In the genomic region with DNA sequence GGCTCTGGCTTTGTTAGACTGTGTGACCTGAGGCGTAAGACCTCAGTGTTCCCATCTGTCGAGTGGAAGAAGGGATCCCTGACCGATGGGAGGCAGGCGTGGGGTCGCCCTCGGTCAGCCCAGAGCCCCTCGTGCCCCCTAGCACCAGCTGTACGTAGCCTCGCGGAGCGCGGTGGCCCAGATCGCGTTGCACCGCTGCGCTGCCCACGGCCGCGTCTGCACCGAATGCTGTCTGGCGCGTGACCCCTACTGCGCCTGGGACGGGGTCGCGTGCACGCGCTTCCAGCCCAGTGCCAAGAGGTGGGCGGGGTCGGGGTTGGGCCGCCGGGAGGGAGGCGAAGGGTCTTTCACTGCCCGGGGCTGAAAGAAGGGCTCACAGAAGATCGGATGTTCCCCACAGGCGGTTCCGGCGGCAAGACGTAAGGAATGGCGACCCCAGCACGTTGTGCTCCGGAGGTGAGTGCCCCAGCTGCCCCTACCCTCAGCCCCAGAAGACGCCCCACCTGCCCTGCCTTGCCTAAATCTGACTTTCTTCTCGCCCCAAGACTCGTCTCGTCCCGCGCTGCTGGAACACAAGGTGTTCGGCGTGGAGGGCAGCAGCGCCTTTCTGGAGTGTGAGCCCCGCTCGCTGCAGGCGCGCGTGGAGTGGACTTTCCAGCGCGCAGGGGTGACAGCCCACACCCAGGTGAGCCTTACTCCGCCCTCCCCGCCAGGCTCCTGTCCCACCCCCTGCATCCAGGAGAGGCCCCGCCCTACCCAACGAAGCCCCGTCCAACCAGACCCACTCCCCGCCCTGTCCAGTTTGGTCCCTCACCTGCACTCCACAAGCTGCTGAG, we compare ENCODE assay signal across 13 cellular contexts. TPM values are rescaled to one million over a fixed set of nuclear protein-coding genes. Genes with fewer than 3 reads are reported as not detected.
A peak's percentile ranks its signal among the peaks of the same experiment; 100 is the strongest.
DNase-seq lines count a peak whose midpoint lies in the region; ATAC-seq and TF ChIP-seq lines count a peak whose summit lies in the region.
"Had no signal": no experiment of that assay in that cellular context is flagged by ENCODE, and none has a peak within 500 bp of the region (broad histone marks: within the 10 kb centered on the region; RNA-seq: fewer than 3 reads in every experiment).

No MANE protein-coding gene starts in this region.

- no peak for TF ChIP-seq CTCF in testis (IDR thresholded peaks at IDR 0.05)

- H3K27ac Mint-ChIP-seq in activated T-cell treated with anti-CD3 and anti-CD28 coated beads, Interleukin-2, amount 50 U/mL, for 72 hours = no peak overlapping the region

- H3K27me3 Mint-ChIP-seq in activated T-cell treated with anti-CD3 and anti-CD28 coated beads, Interleukin-2, amount 50 U/mL, for 4 hours (ENCODE audit: low read depth) = peaks cover 45% of the 10 kb centered on the region
- H3K27me3 Mint-ChIP-seq in activated T-cell treated with anti-CD3 and anti-CD28 coated beads, Interleukin-2, amount 50 U/mL, for 72 hours (ENCODE audit: low read depth) = peaks cover 39% of the 10 kb centered on the region

- H3K4me3 ChIP-seq in iPS-18a (ENCODE audit: low read length) (peak overlapping the region; percentile 59), testis (peak overlapping the region in 1 of 2 donors; percentile 36)
- H3K4me3 ChIP-seq: breast epithelium, hepatocyte, MG63, psoas muscle had no signal

- H3K4me1 Mint-ChIP-seq in activated T-cell treated with anti-CD3 and anti-CD28 coated beads, Interleukin-2, amount 50 U/mL, for 4 hours (ENCODE audit: low read depth) = peaks cover 31% of the 10 kb centered on the region
- H3K4me1 Mint-ChIP-seq in activated T-cell treated with anti-CD3 and anti-CD28 coated beads, Interleukin-2, amount 50 U/mL, for 72 hours (ENCODE audit: low read depth) = peaks cover 41% of the 10 kb centered on the region

- H3K36me3 Mint-ChIP-seq in activated T-cell treated with anti-CD3 and anti-CD28 coated beads, Interleukin-2, amount 50 U/mL, for 4 hours (ENCODE audit: insufficient read depth) = no peaks in the 10 kb centered on the region
- H3K36me3 Mint-ChIP-seq in activated T-cell treated with anti-CD3 and anti-CD28 coated beads, Interleukin-2, amount 50 U/mL, for 72 hours (ENCODE audit: insufficient read depth in 2 of 2) = peaks cover 0 to 1% of the 10 kb centered on the region in 2 donors

- H3K36me3 ChIP-seq in iPS-18a (ENCODE audit: control insufficient read depth, low read depth, low read length) (no peaks in the 10 kb centered on the region), testis (ENCODE audit: low read depth, missing control alignments) (no peaks in the 10 kb centered on the region)
- H3K36me3 ChIP-seq: breast epithelium, MG63 had no signal

- intact Hi-C loops in testis (cut with DNase I; ENCODE audit: low total_unique reads) = loop anchor here (10.0 kb wide), 1 partner anchor 81 kb away; the partner anchor contains the start of gene GNAT1

- WGBS in testis, 2 donors = 44 to 62% methylated on average over 26 to 64 of the region's 64 CpGs

- H3K4me1 ChIP-seq in iPS-18a (ENCODE audit: control insufficient read depth, low read depth, low read length) (peaks cover 6% of the 10 kb centered on the region), testis (peaks cover 8% of the 10 kb centered on the region)
- H3K4me1 ChIP-seq: breast epithelium had no signal

- DNase-seq in activated T-cell treated with anti-CD3 and anti-CD28 coated beads, Interleukin-2, amount 50 U/mL, for 4 hours = no peak
- no peak for DNase-seq in activated T-cell treated with anti-CD3 and anti-CD28 coated beads, Interleukin-2, amount 50 U/mL, for 1 hour
- DNase-seq in activated T-cell treated with anti-CD3 and anti-CD28 coated beads, Interleukin-2, amount 50 U/mL, for 72 hours = no peak
- DNase-seq in retina = peak; percentile 71
- no peak for DNase-seq in MV-4-11 (lab: John Stamatoyannopoulos, UW)
- DNase-seq in testis = no peak
- DNase-seq: MG63, psoas muscle had no signal

- TF ChIP-seq POLR2A in testis (IDR thresholded peaks at IDR 0.05) = no peak

- H3K27ac ChIP-seq in iPS-18a (ENCODE audit: low read length) (no peak overlapping the region), testis (no peak overlapping the region)
- H3K27ac ChIP-seq: breast epithelium, hepatocyte, psoas muscle had no signal

- ATAC-seq in activated T-cell treated with anti-CD3 and anti-CD28 coated beads, Interleukin-2, amount 50 U/mL, for 4 hours = no peak
- ATAC-seq in activated T-cell treated with anti-CD3 and anti-CD28 coated beads, Interleukin-2, amount 50 U/mL, for 72 hours (replicated peaks in 1 of 2) = no peak
- no peak for ATAC-seq in HG03159 (IDR thresholded peaks at IDR 0.05; ENCODE audit: unreplicated experiment)
- ATAC-seq: psoas muscle had no signal

- H3K4me3 Mint-ChIP-seq in activated T-cell treated with anti-CD3 and anti-CD28 coated beads, Interleukin-2, amount 50 U/mL, for 4 hours = peak overlapping the region; percentile 40
- H3K4me3 Mint-ChIP-seq in activated T-cell treated with anti-CD3 and anti-CD28 coated beads, Interleukin-2, amount 50 U/mL, for 72 hours = peak overlapping the region; percentile 83 to 87

- H3K9ac ChIP-seq in iPS-18a (ENCODE audit: low read length) = peak overlapping the region; percentile 23

- H3K27me3 ChIP-seq in iPS-18a (ENCODE audit: control insufficient read depth, insufficient read depth, low read length) (peaks cover 43% of the 10 kb centered on the region), testis (no peaks in the 10 kb centered on the region)
- H3K27me3 ChIP-seq: breast epithelium, MG63 had no signal

- H3K9me3 ChIP-seq in iPS-18a (ENCODE audit: control insufficient read depth, low read depth, low read length) (no peaks in the 10 kb centered on the region), testis (no peaks in the 10 kb centered on the region)
- H3K9me3 ChIP-seq: breast epithelium, MG63, psoas muscle had no signal

- H3K9me3 Mint-ChIP-seq in activated T-cell treated with anti-CD3 and anti-CD28 coated beads, Interleukin-2, amount 50 U/mL, for 4 hours = no peaks in the 10 kb centered on the region
- no peaks in the 10 kb centered on the region for H3K9me3 Mint-ChIP-seq in activated T-cell treated with anti-CD3 and anti-CD28 coated beads, Interleukin-2, amount 50 U/mL, for 72 hours

RNA-seq across cellular contexts. Expression of gene LSMEM2, which starts 3.5 kb away (rescaled TPM):
- under 1 TPM in 1 of 3 donors, not detected in 2; 0.13 TPM for total RNA-seq in activated T-cell treated with anti-CD3 and anti-CD28 coated beads, Interleukin-2, amount 50 U/mL, for 4 hours
- total RNA-seq in activated T-cell treated with anti-CD3 and anti-CD28 coated beads, Interleukin-2, amount 50 U/mL, for 72 hours = under 1 TPM in 1 of 2 donors, not detected in 1; 0.26 TPM
- total RNA-seq in testis = 1 to 10 TPM; 1.5 to 3.2 TPM
- polyA plus RNA-seq in testis (ENCODE audit: insufficient read depth, low read depth, low replicate concordance) = 2.6 TPM
- total RNA-seq: breast epithelium, hepatocyte had no signal
- polyA plus RNA-seq: AG04450, hepatocyte had no signal

RNA-seq across cellular contexts. Expression of gene SEMA3B, which starts 6.4 kb away (rescaled TPM):
- total RNA-seq in activated T-cell treated with anti-CD3 and anti-CD28 coated beads, Interleukin-2, amount 50 U/mL, for 4 hours = under 1 TPM; 0.35 to 0.55 (median 0.52) TPM
- total RNA-seq in activated T-cell treated with anti-CD3 and anti-CD28 coated beads, Interleukin-2, amount 50 U/mL, for 72 hours = 1 to 10 TPM; 1.9 to 3.3 TPM
- 10 to 100 TPM; 12.9 to 26.7 TPM for total RNA-seq in testis
- polyA plus RNA-seq in testis (ENCODE audit: insufficient read depth, low read depth, low replicate concordance) = 30.2 TPM

RNA-seq across cellular contexts. Expression of gene IFRD2, which starts 16.9 kb away (rescaled TPM):
- total RNA-seq in activated T-cell treated with anti-CD3 and anti-CD28 coated beads, Interleukin-2, amount 50 U/mL, for 4 hours = 100 to 1,000 TPM; 339 to 366 (median 341) TPM
- total RNA-seq in activated T-cell treated with anti-CD3 and anti-CD28 coated beads, Interleukin-2, amount 50 U/mL, for 72 hours = 10 to 100 TPM; 56.3 to 62.1 TPM
- 10 to 100 TPM; 55.3 to 60.9 TPM for total RNA-seq in testis
- polyA plus RNA-seq in testis (ENCODE audit: insufficient read depth, low read depth, low replicate concordance) = 42.3 TPM

RNA-seq across cellular contexts. Expression of gene HYAL3, which starts 23.8 kb away (rescaled TPM):
- 10 to 100 TPM in 1 of 3 donors, 1 to 10 TPM in 2; 4.9 to 10.3 (median 7.2) TPM for total RNA-seq in activated T-cell treated with anti-CD3 and anti-CD28 coated beads, Interleukin-2, amount 50 U/mL, for 4 hours
- 1 to 10 TPM; 6.7 to 7.1 TPM for total RNA-seq in activated T-cell treated with anti-CD3 and anti-CD28 coated beads, Interleukin-2, amount 50 U/mL, for 72 hours
- total RNA-seq in testis = 10 to 100 TPM; 13.8 to 25.2 TPM
- 27.9 TPM for polyA plus RNA-seq in testis (ENCODE audit: insufficient read depth, low read depth, low replicate concordance)

RNA-seq across cellular contexts. Expression of gene NAA80, which starts 23.8 kb away (rescaled TPM):
- total RNA-seq in activated T-cell treated with anti-CD3 and anti-CD28 coated beads, Interleukin-2, amount 50 U/mL, for 4 hours = 10 to 100 TPM; 17.5 to 21.7 (median 21.1) TPM
- 10 to 100 TPM; 19.5 to 20.0 TPM for total RNA-seq in activated T-cell treated with anti-CD3 and anti-CD28 coated beads, Interleukin-2, amount 50 U/mL, for 72 hours
- total RNA-seq in testis = 10 to 100 TPM; 37.9 to 79.4 TPM
- 72.4 TPM for polyA plus RNA-seq in testis (ENCODE audit: insufficient read depth, low read depth, low replicate concordance)

Comparison
In these comparisons a context has a peak if more than half of its experiments do, and no peak if none do; other contexts are left out.
1. RNA of gene IFRD2, which starts 16.9 kb away (total RNA-seq): 339 to 366 TPM in activated T-cell treated with anti-CD3 and anti-CD28 coated beads, Interleukin-2, amount 50 U/mL, for 4 hours; 56.3 to 62.1 TPM in activated T-cell treated with anti-CD3 and anti-CD28 coated beads, Interleukin-2, amount 50 U/mL, for 72 hours and 55.3 to 60.9 TPM in testis; every median in the first group is over 4 times any median in the second.